In genomic region chrX:34130501-34130900, GRCh38 we compare ENCODE assay signal across 10 cellular contexts. TPM values are rescaled to one million over a fixed set of nuclear protein-coding genes. Genes with fewer than 3 reads are reported as not detected.
"Had no signal": no experiment of that assay in that cellular context is flagged by ENCODE, and none has a peak within 500 bp of the region (broad histone marks: within the 10 kb centered on the region; RNA-seq: fewer than 3 reads in every experiment).

No MANE protein-coding gene starts in this region.

- ATAC-seq: GM23338, HCT116 had no signal

- DNase-seq: GM23248, GOT3, H7, H9, HCEC 1CT, HFFc6 had no signal

RNA-seq across cellular contexts. Expression of gene FAM47A, which starts 1.6 kb away (rescaled TPM):
- total RNA-seq: GM23248, GM23338, H1, H4, H7, H9, HFFc6 had no signal
